Comparison of ENCODE assay signal across 8 cellular contexts in the genomic region with DNA sequence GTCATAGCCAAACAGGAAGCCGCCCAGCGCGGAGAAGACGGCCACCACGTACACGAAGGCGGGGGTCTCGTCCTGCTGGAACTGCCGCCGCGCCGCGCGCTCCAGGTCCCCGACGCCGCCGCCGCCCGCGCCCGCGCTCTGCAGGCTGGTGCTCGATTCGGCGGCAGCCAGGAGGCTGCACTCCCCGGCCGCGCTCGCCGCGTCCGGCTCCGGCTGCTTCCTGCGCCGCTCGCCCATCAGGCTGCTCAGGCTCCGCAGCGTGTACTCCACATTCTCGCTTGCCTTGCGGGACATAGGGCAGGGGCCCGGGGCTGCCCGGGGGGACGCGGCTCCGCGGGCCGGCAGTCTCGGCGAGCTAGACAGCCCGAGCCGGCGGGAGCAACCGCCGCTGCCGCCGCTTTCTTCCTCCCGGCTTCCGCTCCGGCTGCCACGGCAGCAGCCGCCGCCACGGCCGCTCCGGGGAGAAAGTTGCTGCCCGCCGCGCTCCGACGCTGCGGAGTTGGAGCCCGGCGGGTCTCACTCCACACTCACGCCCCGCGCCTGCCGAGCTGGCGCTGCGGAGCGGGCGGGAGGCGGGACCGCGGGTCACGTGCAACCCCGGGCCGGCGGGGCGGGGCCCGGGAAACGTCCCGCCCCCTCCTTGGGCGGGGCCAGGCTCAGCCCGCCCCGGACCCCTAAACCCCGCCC. TPM values are rescaled to one million over a fixed set of nuclear protein-coding genes. Genes with fewer than 3 reads are reported as not detected.
DNase-seq lines count a peak whose midpoint lies in the region; ATAC-seq and TF ChIP-seq lines count a peak whose summit lies in the region.

A gene (minus strand): TSS at position 567 of the 687 bp plus-strand sequence. CDS start 273 bp downstream, at position 294.

- no peak within 1 kb of the TSS for H3K18ac ChIP-seq in H9 (ENCODE audit: insufficient read length, low read depth, low read length)

- H3K36me3 Mint-ChIP-seq in H9 (ENCODE audit: insufficient read depth in 1 of 3, low read depth in 3 of 3), result peaks cover 0 to 1% (median 0%) of the 10 kb centered on the region in 3 experiments; a peak in 2 of 7 replicates

- intact Hi-C loops in right cardiac atrium (cut with DNase I) (loop anchor here (2.0 to 10.0 kb wide), 5 partner anchors 51 to 341 kb away; no protein-coding TSS in a partner anchor), uterus (cut with DNase I; ENCODE audit: low total_unique reads) (loop anchor here (5.0 kb wide), 1 partner anchor 93 kb away; no protein-coding TSS in a partner anchor)

- no peak within 1 kb of the TSS for H2BK120ac ChIP-seq in H9 (ENCODE audit: low read depth, low read length, poor library complexity, severe bottlenecking)

- H3K27ac ChIP-seq in H9 (ENCODE audit: insufficient read length, low read depth, low read length), result no peak within 1 kb of the TSS
- peak within 1 kb of the TSS; percentile 72 for H3K27ac ChIP-seq in right cardiac atrium (ENCODE audit: low read length)
- peak within 1 kb of the TSS; percentile 91 to 94 for H3K27ac ChIP-seq in uterus

- WGBS in H9 (ENCODE audit: extremely low coverage, insufficient read length, low lambda C conversion rate), result no CpG with 5 or more reads among the region's 97 CpGs
- WGBS in right cardiac atrium, result under 1% methylated on average over 97 of the region's 97 CpGs

- no peak within 1 kb of the TSS for H3K23ac ChIP-seq in H9 (ENCODE audit: insufficient read length, low read depth, low read length)

- no peaks in the 10 kb centered on the region; the same call in 1 of the 2 replicates for H3K79me2 ChIP-seq in H9 (ENCODE audit: insufficient read depth, low read length)

- no peaks in the 10 kb centered on the region for H3K79me1 ChIP-seq in H9 (ENCODE audit: insufficient read depth, low read depth, low read length, poor library complexity, severe bottlenecking)

- ATAC-seq in right cardiac atrium, result peak; percentile 99

- H3K9ac ChIP-seq in H9 (ENCODE audit: extremely low read depth, insufficient read length, low read length), result peak within 1 kb of the TSS; percentile 11

- H3K4me3 Mint-ChIP-seq in H9, result peak within 1 kb of the TSS; percentile 66 to 84

- no peak within 1 kb of the TSS for H3K4ac ChIP-seq in H9 (ENCODE audit: low read depth, low read length)

- H3K9me3 ChIP-seq in H9 (ENCODE audit: control insufficient read depth, low read depth, low read length) (no peaks in the 10 kb centered on the region), right cardiac atrium (ENCODE audit: control insufficient read depth, low read length) (no peaks in the 10 kb centered on the region), uterus (no peaks in the 10 kb centered on the region)

- H3K9me3 Mint-ChIP-seq in H9, result no peaks in the 10 kb centered on the region; a peak in 2 of 5 replicates

- TF ChIP-seq POLR2A in uterus (IDR thresholded peaks at IDR 0.05), result peak; percentile 71 to 84

- H3T11ph ChIP-seq in H9 (ENCODE audit: low read length), result no peak within 1 kb of the TSS

- H3K27me3 ChIP-seq in H9 (ENCODE audit: insufficient read depth, low read length), result no peaks in the 10 kb centered on the region; the same call in 1 of the 2 replicates
- no peaks in the 10 kb centered on the region for H3K27me3 ChIP-seq in right cardiac atrium (ENCODE audit: control insufficient read depth, insufficient read depth)
- H3K27me3 ChIP-seq in uterus, result no peaks in the 10 kb centered on the region

- peaks cover 32 to 37% of the 10 kb centered on the region in 2 experiments for H3K4me1 Mint-ChIP-seq in H9

- H4K20me1 ChIP-seq in H9 (ENCODE audit: control insufficient read depth, insufficient read depth, insufficient read length), result no peaks in the 10 kb centered on the region

- H2AFZ ChIP-seq in H9 (ENCODE audit: low read length), result peak within 1 kb of the TSS; percentile 59

- no peak within 1 kb of the TSS for H2BK12ac ChIP-seq in H9 (ENCODE audit: insufficient read length, low read depth, low read length)

- H3K36me3 ChIP-seq in uterus, result no peaks in the 10 kb centered on the region

- no peak for DNase-seq in GM12864 (ENCODE audit: low read depth)
- DNase-seq in H9, result peak; percentile 85
- DNase-seq in LoVo (ENCODE audit: low spot score), result peak; percentile 87
- DNase-seq in T-helper 1 cell, result peak; percentile 61 to 79 (median 66)
- DNase-seq in amniotic stem cell (lab: John Stamatoyannopoulos, UW), result peak; percentile 29
- peak; percentile 80 to 93 (median 92) for DNase-seq in right cardiac atrium
- peak; percentile 84 for DNase-seq in putamen (ENCODE audit: low spot score)
- peak; percentile 66 to 77 for DNase-seq in uterus

- peaks cover 7% of the 10 kb centered on the region for H3K27me3 Mint-ChIP-seq in H9 (ENCODE audit: low read depth)

- peak within 1 kb of the TSS; percentile 65 for H3K4me2 ChIP-seq in H9 (ENCODE audit: insufficient read depth, insufficient read length, low read length)

- no peak within 1 kb of the TSS for H4K5ac ChIP-seq in H9 (ENCODE audit: insufficient read length, low read depth, low read length)

- no peak for TF ChIP-seq CTCF in GM12864 (IDR thresholded peaks at IDR 0.05; ENCODE audit: low read depth, low read length, missing control alignments)
- no peak for TF ChIP-seq CTCF in H9 (conservative IDR thresholded peaks at IDR 0.05)
- peak in 1 of 4 experiments; percentile 11 for TF ChIP-seq CTCF in uterus (IDR thresholded peaks at IDR 0.05)

- H3K23me2 ChIP-seq in H9 (ENCODE audit: insufficient read length, low read depth, low read length, poor library complexity, severe bottlenecking), result peaks cover 4% of the 10 kb centered on the region

- H3K14ac ChIP-seq in H9 (ENCODE audit: insufficient read depth, low read length), result peak within 1 kb of the TSS; percentile 54; the same call in 1 of the 2 replicates

- H3K4me3 ChIP-seq in GM12864 (ENCODE audit: low read depth, low read length) (peak within 1 kb of the TSS; percentile 76), right cardiac atrium (ENCODE audit: low read length) (peak within 1 kb of the TSS; percentile 66), uterus (peak within 1 kb of the TSS; percentile 59 to 94)

- no peak within 1 kb of the TSS for H2BK20ac ChIP-seq in H9 (ENCODE audit: low read depth, low read length, poor library complexity, severe bottlenecking)

- no peak within 1 kb of the TSS for H3K56ac ChIP-seq in H9 (ENCODE audit: insufficient read length, low read depth, low read length)

- H3K4me1 ChIP-seq in H9 (ENCODE audit: insufficient read depth, low read length) (no peaks in the 10 kb centered on the region; the same call in 1 of the 2 replicates), right cardiac atrium (ENCODE audit: control insufficient read depth, insufficient read depth, low read length) (peaks cover 2% of the 10 kb centered on the region), uterus (no peaks in the 10 kb centered on the region)

- no peak within 1 kb of the TSS for H2BK5ac ChIP-seq in H9 (ENCODE audit: insufficient read length, low read length)

- peak within 1 kb of the TSS in 2 of 3 experiments; percentile 49 to 70; a peak in 2 of 7 replicates for H3K27ac Mint-ChIP-seq in H9

- no peak within 1 kb of the TSS for H2BK15ac ChIP-seq in H9 (ENCODE audit: low read depth, low read length)

- H4K8ac ChIP-seq in H9 (replicated peaks; ENCODE audit: insufficient read length, low read depth, low read length), result no peak within 1 kb of the TSS

- no peak within 1 kb of the TSS for H4K91ac ChIP-seq in H9 (ENCODE audit: insufficient read length, low read depth, low read length)

- H2AK5ac ChIP-seq in H9 (ENCODE audit: insufficient read length, low read length), result no peak within 1 kb of the TSS

RNA-seq across cellular contexts. Expression of the gene that starts here (rescaled TPM):
- total RNA-seq in H9 (2021), result 5.1 and 7.0 TPM in 2 replicates
- 10 to 100 TPM in 1 of 4 donors, 1 to 10 TPM in 3; 6.7 to 15.5 (median 7.4) TPM for total RNA-seq in right cardiac atrium
- 2.8 TPM for polyA plus RNA-seq in right cardiac atrium
- total RNA-seq in uterus, result 10 to 100 TPM; 12.8 to 31.7 (median 15.3) TPM
